ENCODE assay signal across 8 cellular contexts in genomic region chrX:49754238-49754857, GRCh38. TPM values are rescaled to one million over a fixed set of nuclear protein-coding genes. Genes with fewer than 3 reads are reported as not detected.
DNase-seq lines count a peak whose midpoint lies in the region; ATAC-seq and TF ChIP-seq lines count a peak whose summit lies in the region.

No MANE protein-coding gene starts in this region.

- no peaks in the 10 kb centered on the region for H3K4me1 Mint-ChIP-seq in naive thymus-derived CD4-positive, alpha-beta T cell

- CTCF ChIA-PET in BJ (lab: Yijun Ruan, JAX) = interaction anchor here (0.6 to 1.5 kb wide), 4 partner anchors 17 to 582 kb away, joined by 3 to 4 read pairs (median 3); no protein-coding TSS in a partner anchor
- CTCF ChIA-PET in naive thymus-derived CD4-positive, alpha-beta T cell (lab: Charles Lee) = interaction anchor here (0.6 to 1.2 kb wide), 5 partner anchors 19 to 562 kb away, joined by 3 to 5 read pairs (median 3); no protein-coding TSS in a partner anchor

- H3K27ac ChIP-seq in effector memory CD4-positive, alpha-beta T cell (ENCODE audit: insufficient read depth, low read length, poor library complexity, severe bottlenecking) = no peak overlapping the region
- no peak overlapping the region for H3K27ac ChIP-seq in naive thymus-derived CD4-positive, alpha-beta T cell (ENCODE audit: low read depth, low read length)
- H3K27ac ChIP-seq in upper lobe of right lung = no peak overlapping the region

- no peak overlapping the region for H3K4me3 ChIP-seq in BJ (ENCODE audit: low read depth, low read length)
- H3K4me3 ChIP-seq in effector memory CD4-positive, alpha-beta T cell (ENCODE audit: insufficient read depth, low read depth, low read length, poor library complexity, severe bottlenecking) = no peak overlapping the region
- no peak overlapping the region for H3K4me3 ChIP-seq in naive thymus-derived CD4-positive, alpha-beta T cell (ENCODE audit: low read length)
- no peak overlapping the region for H3K4me3 ChIP-seq in upper lobe of right lung

- H3K36me3 ChIP-seq in BJ (ENCODE audit: control insufficient read depth, insufficient read depth, low read length) = no peaks in the 10 kb centered on the region
- H3K36me3 ChIP-seq in effector memory CD4-positive, alpha-beta T cell (ENCODE audit: control insufficient read depth, insufficient read depth, low read length) = no peaks in the 10 kb centered on the region
- H3K36me3 ChIP-seq in naive thymus-derived CD4-positive, alpha-beta T cell (ENCODE audit: control insufficient read depth in 2 of 3, insufficient read depth in 3 of 3, low read length in 3 of 3) = no peaks in the 10 kb centered on the region
- no peaks in the 10 kb centered on the region for H3K36me3 ChIP-seq in upper lobe of right lung

- no peak for DNase-seq in BJ (ENCODE audit: low read depth)
- peak; percentile 5 for DNase-seq in NCI-H146 (lab: John Stamatoyannopoulos, UW)
- DNase-seq in activated CD4-positive, alpha-beta T cell treated with anti-CD3 and anti-CD28 coated beads, Interleukin-2, amount 50 U/mL, for 24 hours (ENCODE audit: low read depth in 1 of 2, low spot score in 1 of 2) = peak; percentile 4 to 27
- DNase-seq in effector memory CD4-positive, alpha-beta T cell = peak; percentile 1 to 17 (median 2)
- DNase-seq in naive thymus-derived CD4-positive, alpha-beta T cell = peak; percentile 6 to 52 (median 42)
- DNase-seq in upper lobe of right lung = peak; percentile 57

- H3K27ac Mint-ChIP-seq in naive thymus-derived CD4-positive, alpha-beta T cell = no peak overlapping the region

- peak; percentile 87 for ATAC-seq in GM18867 (IDR thresholded peaks at IDR 0.05; ENCODE audit: unreplicated experiment)
- peak; percentile 85 for ATAC-seq in naive thymus-derived CD4-positive, alpha-beta T cell
- peak; percentile 89 for ATAC-seq in upper lobe of right lung
- no peak for ATAC-seq in HG03025 (IDR thresholded peaks at IDR 0.05; ENCODE audit: low FRiP score, unreplicated experiment)

- H3K4me1 ChIP-seq in effector memory CD4-positive, alpha-beta T cell (ENCODE audit: control insufficient read depth, insufficient read depth, low read length, poor library complexity, severe bottlenecking) = no peaks in the 10 kb centered on the region
- no peaks in the 10 kb centered on the region for H3K4me1 ChIP-seq in naive thymus-derived CD4-positive, alpha-beta T cell (ENCODE audit: control insufficient read depth in 2 of 2, insufficient read depth in 2 of 2, low read length in 2 of 2)
- H3K4me1 ChIP-seq in upper lobe of right lung = no peaks in the 10 kb centered on the region

- peaks cover 0 to 31% (median 4%) of the 10 kb centered on the region in 5 donors for H3K27me3 Mint-ChIP-seq in naive thymus-derived CD4-positive, alpha-beta T cell

- peak overlapping the region in 2 of 10 donors; percentile 37 to 50 for H3K4me3 Mint-ChIP-seq in naive thymus-derived CD4-positive, alpha-beta T cell

- no peaks in the 10 kb centered on the region for H3K36me3 Mint-ChIP-seq in naive thymus-derived CD4-positive, alpha-beta T cell

- POLR2A ChIA-PET in BJ (lab: Charles Lee) = no interaction called here
- POLR2A ChIA-PET in naive thymus-derived CD4-positive, alpha-beta T cell (lab: Charles Lee) = interaction anchor here (0.9 kb wide), 1 partner anchor 463 kb away, joined by 3 read pairs; no protein-coding TSS in a partner anchor

- no peaks in the 10 kb centered on the region for H3K9me3 ChIP-seq in effector memory CD4-positive, alpha-beta T cell (ENCODE audit: control insufficient read depth, low read length)
- H3K9me3 ChIP-seq in naive thymus-derived CD4-positive, alpha-beta T cell (ENCODE audit: control insufficient read depth in 2 of 3, low read length in 3 of 3) = no peaks in the 10 kb centered on the region
- no peaks in the 10 kb centered on the region for H3K9me3 ChIP-seq in upper lobe of right lung

- intact Hi-C loops in naive thymus-derived CD4-positive, alpha-beta T cell (cut with micrococcal nuclease) = loop anchor here (1.0 to 5.0 kb wide), 6 partner anchors 462 to 612 kb away; no protein-coding TSS in a partner anchor
- intact Hi-C loops in upper lobe of right lung (cut with DNase I) = no loop called here

- TF ChIP-seq CTCF in BJ (IDR thresholded peaks at IDR 0.05; ENCODE audit: insufficient read depth, low read depth, low read length) (peak; percentile 62), upper lobe of right lung (IDR thresholded peaks at IDR 0.05) (peak; percentile 61)

- H3K9me3 Mint-ChIP-seq in naive thymus-derived CD4-positive, alpha-beta T cell = no peaks in the 10 kb centered on the region

- H3K27me3 ChIP-seq in BJ (ENCODE audit: control insufficient read depth, insufficient read depth, low read length) (no peaks in the 10 kb centered on the region), upper lobe of right lung (no peaks in the 10 kb centered on the region)
- no peaks in the 10 kb centered on the region for H3K27me3 ChIP-seq in effector memory CD4-positive, alpha-beta T cell (replicated peaks; ENCODE audit: control insufficient read depth, insufficient read depth, low read length, poor library complexity, severe bottlenecking)
- no peaks in the 10 kb centered on the region for H3K27me3 ChIP-seq in naive thymus-derived CD4-positive, alpha-beta T cell (ENCODE audit: control insufficient read depth in 2 of 2, insufficient read depth in 2 of 2, low read length in 2 of 2)

RNA-seq across cellular contexts. Expression of gene PAGE1, which starts 58.6 kb away (rescaled TPM):
- polyA plus RNA-seq in BJ (2011; rRNA removed) = not detected in 2 replicates
- polyA minus RNA-seq in BJ (2011; rRNA and poly(A)+ RNA removed) = not detected in 2 replicates
- total RNA-seq in naive thymus-derived CD4-positive, alpha-beta T cell = not detected
- not detected for polyA plus RNA-seq in naive thymus-derived CD4-positive, alpha-beta T cell
- not detected for total RNA-seq in upper lobe of right lung
